ENCODE assay signal across 41 cellular contexts in the genomic region with DNA sequence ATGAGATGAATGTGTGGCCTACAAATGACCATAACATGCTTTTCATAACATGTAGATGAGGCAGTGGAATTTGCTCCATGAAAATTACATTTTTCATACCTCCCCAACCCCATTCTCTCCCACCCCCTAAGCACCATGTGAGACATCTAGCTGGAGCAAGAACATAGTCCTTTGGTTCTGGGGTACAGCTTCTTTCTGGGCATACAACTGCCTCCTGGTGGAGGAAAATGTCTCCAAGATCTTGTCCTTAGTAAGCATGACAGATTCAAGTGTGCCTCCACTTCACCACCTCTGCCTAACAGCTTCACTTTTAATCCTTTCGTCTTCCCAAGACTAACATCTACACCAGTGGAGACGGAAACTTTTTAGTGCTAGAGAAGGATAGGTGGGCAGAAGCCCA. TPM values are rescaled to one million over a fixed set of nuclear protein-coding genes. Genes with fewer than 3 reads are reported as not detected.
"Had no signal": no experiment of that assay in that cellular context is flagged by ENCODE, and none has a peak within 500 bp of the region (broad histone marks: within the 10 kb centered on the region; RNA-seq: fewer than 3 reads in every experiment).

No MANE protein-coding gene starts in this region.

- H3K4me3 ChIP-seq: adrenal gland, body of pancreas, esophagus squamous epithelium, gastroesophageal sphincter had no signal

- H3K36me3 ChIP-seq: adrenal gland, esophagus squamous epithelium, gastroesophageal sphincter had no signal

- H3K4me3 Mint-ChIP-seq: activated CD4-positive, alpha-beta memory T cell treated with anti-CD3 and anti-CD28 coated beads for 36 hours; activated CD4-positive, alpha-beta T cell treated with anti-CD3 and anti-CD28 coated beads for 36 hours; activated CD4-positive, alpha-beta T cell treated with anti-CD3 and anti-CD28 coated beads, Interleukin-2, amount 10 ng/mL, durations not matched to agents 24 days and 14 days; activated CD8-positive, alpha-beta memory T cell treated with anti-CD3 and anti-CD28 coated beads, Interleukin-2, amount 10 ng/mL, durations not matched to agents 7 days and 5 days; activated CD8-positive, alpha-beta T cell treated with anti-CD3 and anti-CD28 coated beads, Interleukin-2, amount 10 ng/mL, durations not matched to agents 7 days and 5 days; activated naive CD4-positive, alpha-beta T cell treated with anti-CD3 and anti-CD28 coated beads for 36 hours; activated naive CD4-positive, alpha-beta T cell treated with anti-CD3 and anti-CD28 coated beads, Interleukin-2, amount 50 U/mL, for 24 hours; activated naive CD8-positive, alpha-beta T cell treated with anti-CD3 and anti-CD28 coated beads for 36 hours; activated naive CD8-positive, alpha-beta T cell treated with anti-CD3 and anti-CD28 coated beads, Interleukin-2, amount 50 U/mL, for 24 hours; activated T-helper 1 cell treated with anti-CD3 and anti-CD28 coated beads, Interleukin-12 subunit alpha, Interleukin-12 subunit beta, Interleukin-2, Interleukin-4 antibody, amounts not matched to agents 30 ng/mL and 10 ng/mL and 1 ng/mL, durations not matched to agents 14 hours and 24 hours and 36 hours; effector memory CD8-positive, alpha-beta T cell had no signal

- FAIRE-seq: colon, endometrium, endothelial cell of umbilical vein had no signal

- H3K4me1 Mint-ChIP-seq: activated CD4-positive, alpha-beta T cell treated with anti-CD3 and anti-CD28 coated beads, Interleukin-2, amount 10 ng/mL, durations not matched to agents 24 days and 14 days; activated CD8-positive, alpha-beta memory T cell treated with anti-CD3 and anti-CD28 coated beads, Interleukin-2, amount 10 ng/mL, durations not matched to agents 7 days and 5 days; activated naive CD4-positive, alpha-beta T cell treated with anti-CD3 and anti-CD28 coated beads, Interleukin-2, amount 50 U/mL, for 24 hours; activated naive CD8-positive, alpha-beta T cell treated with anti-CD3 and anti-CD28 coated beads, Interleukin-2, amount 50 U/mL, for 24 hours had no signal

- H3K9me3 Mint-ChIP-seq: activated CD4-positive, alpha-beta memory T cell treated with anti-CD3 and anti-CD28 coated beads for 36 hours; activated CD4-positive, alpha-beta T cell treated with anti-CD3 and anti-CD28 coated beads, Interleukin-2, amount 10 ng/mL, durations not matched to agents 24 days and 14 days; activated naive CD4-positive, alpha-beta T cell treated with anti-CD3 and anti-CD28 coated beads for 36 hours; activated naive CD8-positive, alpha-beta T cell treated with anti-CD3 and anti-CD28 coated beads for 36 hours; activated naive CD8-positive, alpha-beta T cell treated with anti-CD3 and anti-CD28 coated beads, Interleukin-2, amount 50 U/mL, for 24 hours; activated T-helper 1 cell treated with anti-CD3 and anti-CD28 coated beads, Interleukin-12 subunit alpha, Interleukin-12 subunit beta, Interleukin-2, Interleukin-4 antibody, amounts not matched to agents 30 ng/mL and 10 ng/mL and 1 ng/mL, durations not matched to agents 14 hours and 24 hours and 36 hours; activated T-helper 2 cell treated with anti-CD3 and anti-CD28 coated beads, Interferon-gamma antibody, Interleukin-2, Interleukin-4, amounts not matched to agents 10 μg/mL and 5 μg/mL and 100 μg/mL, durations not matched to agents 14 hours and 24 hours and 36 hours; effector memory CD8-positive, alpha-beta T cell had no signal

- H3K9me3 ChIP-seq: adrenal gland, body of pancreas, esophagus squamous epithelium, gastroesophageal sphincter had no signal

- H3K36me3 Mint-ChIP-seq: activated CD4-positive, alpha-beta memory T cell treated with anti-CD3 and anti-CD28 coated beads for 36 hours; activated CD8-positive, alpha-beta memory T cell treated with anti-CD3 and anti-CD28 coated beads, Interleukin-2, amount 10 ng/mL, durations not matched to agents 7 days and 5 days; activated naive CD8-positive, alpha-beta T cell treated with anti-CD3 and anti-CD28 coated beads for 36 hours had no signal

- ATAC-seq: activated CD4-positive, alpha-beta T cell treated with anti-CD3 and anti-CD28 coated beads for 36 hours; activated CD8-positive, alpha-beta memory T cell treated with anti-CD3 and anti-CD28 coated beads, Interleukin-2, amount 10 ng/mL, durations not matched to agents 7 days and 5 days; activated CD8-positive, alpha-beta T cell treated with anti-CD3 and anti-CD28 coated beads, Interleukin-2, amount 10 ng/mL, durations not matched to agents 7 days and 5 days; activated naive CD8-positive, alpha-beta T cell treated with anti-CD3 and anti-CD28 coated beads, Interleukin-2, amount 50 U/mL, for 24 hours; body of pancreas; effector memory CD8-positive, alpha-beta T cell; gastroesophageal sphincter had no signal

- H3K27ac ChIP-seq: adrenal gland, body of pancreas, epithelial cell of prostate, esophagus squamous epithelium, gastroesophageal sphincter had no signal

- DNase-seq: activated CD4-positive, alpha-beta memory T cell treated with anti-CD3 and anti-CD28 coated beads for 36 hours; activated CD4-positive, alpha-beta T cell treated with anti-CD3 and anti-CD28 coated beads for 36 hours; activated CD4-positive, alpha-beta T cell treated with anti-CD3 and anti-CD28 coated beads, Interleukin-2, amount 10 ng/mL, durations not matched to agents 24 days and 14 days; activated CD4-positive, CD25-positive, alpha-beta regulatory T cell; activated CD4-positive, CD25-positive, alpha-beta regulatory T cell treated with anti-CD3 and anti-CD28 coated beads, Interleukin-2, amount 50 U/mL, for 72 hours; activated CD8-positive, alpha-beta memory T cell treated with anti-CD3 and anti-CD28 coated beads, Interleukin-2, amount 10 ng/mL, durations not matched to agents 7 days and 5 days; activated CD8-positive, alpha-beta memory T cell treated with anti-CD3 and anti-CD28 coated beads, Interleukin-2, amount 50 U/mL, for 4 hours; activated CD8-positive, alpha-beta T cell treated with anti-CD3 and anti-CD28 coated beads, Interleukin-2, amount 10 ng/mL, durations not matched to agents 7 days and 5 days; activated effector memory CD4-positive, alpha-beta T cell treated with anti-CD3 and anti-CD28 coated beads, Interleukin-2, amount 50 U/mL, for 16 hours; activated naive CD4-positive, alpha-beta T cell treated with anti-CD3 and anti-CD28 coated beads for 36 hours; activated naive CD8-positive, alpha-beta T cell treated with anti-CD3 and anti-CD28 coated beads for 36 hours; activated naive CD8-positive, alpha-beta T cell treated with anti-CD3 and anti-CD28 coated beads, Interleukin-2, amount 50 U/mL, for 24 hours; activated T-cell treated with anti-CD3 and anti-CD28 coated beads, Interleukin-2, amount 50 U/mL, for 1 hour; activated T-cell treated with anti-CD3 and anti-CD28 coated beads, Interleukin-2, amount 50 U/mL, for 48 hours; adrenal gland; amygdala; aorta; body of pancreas; caudate nucleus; cortex of kidney; dermis blood vessel endothelial cell; effector CD4-positive, alpha-beta T cell; effector memory CD8-positive, alpha-beta T cell; esophagus squamous epithelium; foreskin melanocyte; T-helper 2 cell had no signal

- H3K4me1 ChIP-seq: adrenal gland, body of pancreas, esophagus squamous epithelium, gastroesophageal sphincter had no signal

- H3K27me3 ChIP-seq: body of pancreas had no signal

- H3K27ac Mint-ChIP-seq: activated CD4-positive, alpha-beta memory T cell treated with anti-CD3 and anti-CD28 coated beads for 36 hours; activated CD4-positive, alpha-beta T cell treated with anti-CD3 and anti-CD28 coated beads for 36 hours; activated CD4-positive, alpha-beta T cell treated with anti-CD3 and anti-CD28 coated beads, Interleukin-2, amount 10 ng/mL, durations not matched to agents 24 days and 14 days; activated CD8-positive, alpha-beta memory T cell treated with anti-CD3 and anti-CD28 coated beads, Interleukin-2, amount 10 ng/mL, durations not matched to agents 7 days and 5 days; activated CD8-positive, alpha-beta T cell treated with anti-CD3 and anti-CD28 coated beads, Interleukin-2, amount 10 ng/mL, durations not matched to agents 7 days and 5 days; activated naive CD4-positive, alpha-beta T cell treated with anti-CD3 and anti-CD28 coated beads for 36 hours; activated naive CD4-positive, alpha-beta T cell treated with anti-CD3 and anti-CD28 coated beads, Interleukin-2, amount 50 U/mL, for 24 hours; activated naive CD8-positive, alpha-beta T cell treated with anti-CD3 and anti-CD28 coated beads for 36 hours; activated naive CD8-positive, alpha-beta T cell treated with anti-CD3 and anti-CD28 coated beads, Interleukin-2, amount 50 U/mL, for 24 hours; activated T-helper 1 cell treated with anti-CD3 and anti-CD28 coated beads, Interleukin-12 subunit alpha, Interleukin-12 subunit beta, Interleukin-2, Interleukin-4 antibody, amounts not matched to agents 30 ng/mL and 10 ng/mL and 1 ng/mL, durations not matched to agents 14 hours and 24 hours and 36 hours; activated T-helper 2 cell treated with anti-CD3 and anti-CD28 coated beads, Interferon-gamma antibody, Interleukin-2, Interleukin-4, amounts not matched to agents 10 μg/mL and 5 μg/mL and 100 μg/mL, durations not matched to agents 14 hours and 24 hours and 36 hours; effector memory CD8-positive, alpha-beta T cell had no signal

RNA-seq across cellular contexts. Expression of gene EXOC1L, which starts 8.0 kb away (rescaled TPM):
- total RNA-seq: activated CD4-positive, alpha-beta memory T cell treated with anti-CD3 and anti-CD28 coated beads for 36 hours; activated CD4-positive, alpha-beta T cell treated with anti-CD3 and anti-CD28 coated beads for 36 hours; activated CD4-positive, alpha-beta T cell treated with anti-CD3 and anti-CD28 coated beads, Interleukin-2, amount 10 ng/mL, durations not matched to agents 24 days and 14 days; activated CD8-positive, alpha-beta memory T cell treated with anti-CD3 and anti-CD28 coated beads for 36 hours; activated CD8-positive, alpha-beta memory T cell treated with anti-CD3 and anti-CD28 coated beads, Interleukin-2, amount 10 ng/mL, durations not matched to agents 7 days and 5 days; activated CD8-positive, alpha-beta T cell treated with anti-CD3 and anti-CD28 coated beads, Interleukin-2, amount 10 ng/mL, durations not matched to agents 7 days and 5 days; activated naive CD4-positive, alpha-beta T cell treated with anti-CD3 and anti-CD28 coated beads for 36 hours; activated naive CD8-positive, alpha-beta T cell treated with anti-CD3 and anti-CD28 coated beads for 36 hours; activated T-helper 1 cell treated with anti-CD3 and anti-CD28 coated beads, Interleukin-12 subunit alpha, Interleukin-12 subunit beta, Interleukin-2, Interleukin-4 antibody, amounts not matched to agents 30 ng/mL and 10 ng/mL and 1 ng/mL, durations not matched to agents 14 hours and 24 hours and 36 hours; activated T-helper 2 cell treated with anti-CD3 and anti-CD28 coated beads, Interferon-gamma antibody, Interleukin-2, Interleukin-4, amounts not matched to agents 10 μg/mL and 5 μg/mL and 100 μg/mL, durations not matched to agents 14 hours and 24 hours and 36 hours; adrenal gland; aorta; body of pancreas; chondrocyte; dermis blood vessel endothelial cell; endothelial cell of umbilical vein; esophagus squamous epithelium; fibroblast of lung; fibroblast of villous mesenchyme; gastroesophageal sphincter; glomerular endothelial cell; T-helper 1 cell treated with Interleukin-12 subunit alpha and Interleukin-12 subunit beta and Interleukin-4 antibody, amounts not matched to agents 30 ng/mL and 1 ng/mL, for 36 hours had no signal
- polyA plus RNA-seq: aorta, endothelial cell of umbilical vein, esophagus, fibroblast of lung had no signal
